In the genomic region with DNA sequence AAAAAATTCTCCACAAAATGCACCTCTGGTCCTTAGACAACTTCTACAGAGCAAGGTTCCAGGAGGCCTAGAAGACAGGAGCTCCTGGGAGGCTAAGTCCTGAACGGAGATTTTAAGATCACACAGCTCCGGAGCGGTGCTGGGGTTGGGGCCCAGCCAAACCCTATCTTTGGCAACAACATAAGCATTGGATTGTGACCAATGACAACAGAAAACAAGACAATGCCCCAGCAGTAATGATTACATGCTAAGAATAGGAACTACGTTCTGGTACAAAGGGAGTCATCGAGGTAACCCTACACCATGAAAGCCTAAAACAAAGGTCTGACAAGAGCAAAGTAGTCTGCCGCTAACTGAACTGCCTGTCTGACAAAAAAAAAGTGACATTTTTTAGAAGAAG, we compare ENCODE assay signal across 33 cellular contexts.
DNase-seq lines count a peak whose midpoint lies in the region; ATAC-seq and TF ChIP-seq lines count a peak whose summit lies in the region.
"Had no signal": no experiment of that assay in that cellular context is flagged by ENCODE, and none has a peak within 500 bp of the region (broad histone marks: within the 10 kb centered on the region; RNA-seq: fewer than 3 reads in every experiment).

No MANE protein-coding gene starts in this region.

- H3K4me1 Mint-ChIP-seq in MCF 10A (ENCODE audit: insufficient read depth, unreplicated experiment), result no peaks in the 10 kb centered on the region
- H3K4me1 Mint-ChIP-seq: activated CD8-positive, alpha-beta memory T cell treated with anti-CD3 and anti-CD28 coated beads, Interleukin-2, amount 10 ng/mL, durations not matched to agents 7 days and 5 days; activated naive CD8-positive, alpha-beta T cell treated with anti-CD3 and anti-CD28 coated beads for 36 hours; nephron progenitor cell; stimulated activated naive CD8-positive, alpha-beta T cell treated with anti-CD3 and anti-CD28 coated beads, Interleukin-15, amount 100 ng/mL, for 72 hours; T-helper 17 cell had no signal

- 40% methylated on average over 3 of the region's 6 CpGs for WGBS in mammary epithelial cell (ENCODE audit: low coverage, missing lambda C conversion rate)

- TF ChIP-seq CTCF in MCF 10A (IDR thresholded peaks at IDR 0.05; ENCODE audit: unreplicated experiment), result no peak
- TF ChIP-seq CTCF in mammary epithelial cell (conservative IDR thresholded peaks at IDR 0.05 in 1 of 2, IDR thresholded peaks at IDR 0.05 in 1 of 2; ENCODE audit: extremely low read depth in 1 of 2, insufficient read depth in 1 of 2, low read depth in 1 of 2, low read length in 2 of 2), result no peak
- no peak for TF ChIP-seq CTCF in astrocyte of the cerebellum (IDR thresholded peaks at IDR 0.05; ENCODE audit: low read depth, low read length, missing control alignments)

- dilution Hi-C loops in mammary epithelial cell (cut with HindIII; ENCODE audit: low sequenced_read_pairs), result no loop called here

- H3K36me3 ChIP-seq in mammary epithelial cell (ENCODE audit: insufficient read depth, low read length) (no peaks in the 10 kb centered on the region), skeletal muscle tissue (ENCODE audit: control insufficient read depth in 3 of 3, insufficient read depth in 3 of 3, low read length in 3 of 3) (no peaks in the 10 kb centered on the region)
- H3K36me3 ChIP-seq: esophagus muscularis mucosa, ovary, thoracic aorta had no signal

- no peak overlapping the region for H3K4me3 ChIP-seq in mammary epithelial cell (replicated peaks in 1 of 3; ENCODE audit: insufficient read depth in 1 of 3, low read depth in 2 of 3, low read length in 3 of 3)
- H3K4me3 ChIP-seq in astrocyte of the cerebellum (ENCODE audit: low read depth, low read length), result no peak overlapping the region
- H3K4me3 ChIP-seq in skeletal muscle tissue (ENCODE audit: low read length in 3 of 3), result no peak overlapping the region
- H3K4me3 ChIP-seq: dorsolateral prefrontal cortex, esophagus muscularis mucosa, K562, ovary, thoracic aorta had no signal

- no peaks in the 10 kb centered on the region for H4K20me1 ChIP-seq in mammary epithelial cell (ENCODE audit: insufficient read depth, low read length)

- CTCF ChIA-PET in MCF 10A (lab: Yijun Ruan, JAX), result interaction anchor here (0.6 kb wide), 1 partner anchor 60 kb away, joined by 3 read pairs; no protein-coding TSS in a partner anchor
- CTCF ChIA-PET in mammary epithelial cell (lab: Charles Lee; ENCODE audit: low non-redundant PET), result no interaction called here

- no peak overlapping the region for H3K4me3 Mint-ChIP-seq in MCF 10A (ENCODE audit: unreplicated experiment)
- H3K4me3 Mint-ChIP-seq: activated CD8-positive, alpha-beta memory T cell treated with anti-CD3 and anti-CD28 coated beads, Interleukin-2, amount 10 ng/mL, durations not matched to agents 7 days and 5 days; activated naive CD8-positive, alpha-beta T cell treated with anti-CD3 and anti-CD28 coated beads for 36 hours; activated T-cell treated with anti-CD3 and anti-CD28 coated beads, Interleukin-2, amount 50 U/mL, for 4 hours; CD4-positive, alpha-beta T cell; nephron progenitor cell; stimulated activated naive CD8-positive, alpha-beta T cell treated with anti-CD3 and anti-CD28 coated beads, Interleukin-15, amount 100 ng/mL, for 72 hours; T-helper 17 cell had no signal

- H3K27me3 Mint-ChIP-seq in MCF 10A (ENCODE audit: insufficient read depth, unreplicated experiment), result no peaks in the 10 kb centered on the region
- H3K27me3 Mint-ChIP-seq: activated CD8-positive, alpha-beta memory T cell treated with anti-CD3 and anti-CD28 coated beads, Interleukin-2, amount 10 ng/mL, durations not matched to agents 7 days and 5 days; activated naive CD8-positive, alpha-beta T cell treated with anti-CD3 and anti-CD28 coated beads for 36 hours; stimulated activated naive CD8-positive, alpha-beta T cell treated with anti-CD3 and anti-CD28 coated beads, Interleukin-15, amount 100 ng/mL, for 72 hours had no signal

- no peaks in the 10 kb centered on the region for H3K79me2 ChIP-seq in mammary epithelial cell (ENCODE audit: insufficient read depth, low read length)

- H2AFZ ChIP-seq in mammary epithelial cell (ENCODE audit: low read depth, low read length), result no peak overlapping the region

- H3K9ac ChIP-seq in mammary epithelial cell (ENCODE audit: insufficient read depth, low read length), result no peak overlapping the region
- peak overlapping the region in 1 of 3 donors; percentile 26 for H3K9ac ChIP-seq in skeletal muscle tissue (ENCODE audit: low read depth in 1 of 3, low read length in 3 of 3)

- no peaks in the 10 kb centered on the region for H3K36me3 Mint-ChIP-seq in MCF 10A (ENCODE audit: insufficient read depth, unreplicated experiment)
- H3K36me3 Mint-ChIP-seq: activated CD8-positive, alpha-beta memory T cell treated with anti-CD3 and anti-CD28 coated beads, Interleukin-2, amount 10 ng/mL, durations not matched to agents 7 days and 5 days; activated naive CD8-positive, alpha-beta T cell treated with anti-CD3 and anti-CD28 coated beads for 36 hours had no signal

- H3K27ac ChIP-seq in mammary epithelial cell (ENCODE audit: insufficient read depth, low read depth, low read length) (no peak overlapping the region), skeletal muscle tissue (ENCODE audit: low read depth, low read length) (peak overlapping the region; percentile 79)
- H3K27ac ChIP-seq: dorsolateral prefrontal cortex, esophagus muscularis mucosa, ovary, thoracic aorta had no signal

- intact Hi-C loops in MCF 10A (cut with micrococcal nuclease), result no loop called here
- intact Hi-C loops in mammary epithelial cell (cut with micrococcal nuclease), result no loop called here
- intact Hi-C loops in left ventricle myocardium superior (cut with micrococcal nuclease), result no loop called here

- H3K9me3 Mint-ChIP-seq in MCF 10A (ENCODE audit: unreplicated experiment), result no peaks in the 10 kb centered on the region
- H3K9me3 Mint-ChIP-seq: activated naive CD8-positive, alpha-beta T cell treated with anti-CD3 and anti-CD28 coated beads for 36 hours; activated T-cell treated with anti-CD3 and anti-CD28 coated beads, Interleukin-2, amount 50 U/mL, for 4 hours; CD4-positive, alpha-beta T cell; nephron progenitor cell; stimulated activated naive CD8-positive, alpha-beta T cell treated with anti-CD3 and anti-CD28 coated beads, Interleukin-15, amount 100 ng/mL, for 72 hours had no signal

- no peak overlapping the region for H3K4me2 ChIP-seq in mammary epithelial cell (ENCODE audit: insufficient read depth, low read depth, low read length)

- H3K9me3 ChIP-seq in mammary epithelial cell (replicated peaks; ENCODE audit: insufficient read depth, low read length), result peaks cover 6% of the 10 kb centered on the region
- H3K9me3 ChIP-seq in skeletal muscle tissue (ENCODE audit: control insufficient read depth in 3 of 3, low read length in 3 of 3), result no peaks in the 10 kb centered on the region
- H3K9me3 ChIP-seq: esophagus muscularis mucosa, ovary, thoracic aorta had no signal

- no peak overlapping the region for H3K27ac Mint-ChIP-seq in MCF 10A (ENCODE audit: low read depth, unreplicated experiment)
- H3K27ac Mint-ChIP-seq: activated CD8-positive, alpha-beta memory T cell treated with anti-CD3 and anti-CD28 coated beads, Interleukin-2, amount 10 ng/mL, durations not matched to agents 7 days and 5 days; activated naive CD8-positive, alpha-beta T cell treated with anti-CD3 and anti-CD28 coated beads for 36 hours; CD4-positive, alpha-beta T cell; nephron progenitor cell; stimulated activated naive CD8-positive, alpha-beta T cell treated with anti-CD3 and anti-CD28 coated beads, Interleukin-15, amount 100 ng/mL, for 72 hours; T-helper 17 cell had no signal

- no peaks in the 10 kb centered on the region for H3K27me3 ChIP-seq in mammary epithelial cell (ENCODE audit: insufficient read depth, low read length)
- H3K27me3 ChIP-seq in skeletal muscle tissue (ENCODE audit: control insufficient read depth in 3 of 3, insufficient read depth in 3 of 3, low read length in 3 of 3), result no peaks in the 10 kb centered on the region
- H3K27me3 ChIP-seq: dorsolateral prefrontal cortex, esophagus muscularis mucosa, ovary had no signal

- H3K4me1 ChIP-seq in mammary epithelial cell (ENCODE audit: insufficient read depth, low read length) (no peaks in the 10 kb centered on the region), skeletal muscle tissue (ENCODE audit: control insufficient read depth in 3 of 3, insufficient read depth in 3 of 3, low read length in 3 of 3) (peaks cover 0 to 18% (median 15%) of the 10 kb centered on the region in 3 donors)

- POLR2A ChIA-PET in MCF 10A (lab: Yijun Ruan, JAX), result no interaction called here

- in situ Hi-C loops in mammary epithelial cell (cut with MboI; ENCODE audit: low sequenced_read_pairs in 2 of 2), result no loop called here
- in situ Hi-C loops in astrocyte of the cerebellum (cut with HindIII; ENCODE audit: low sequenced_read_pairs), result no loop called here

- DNase-seq in MCF 10A (ENCODE audit: unreplicated experiment) (peak; percentile 66), mammary epithelial cell (no peak), astrocyte of the cerebellum (ENCODE audit: low read depth) (peak; percentile 69), left ventricle myocardium superior (peak; percentile 46), NCI-H1048 (lab: John Stamatoyannopoulos, UW) (no peak)
- DNase-seq in activated CD8-positive, alpha-beta memory T cell treated with anti-CD3 and anti-CD28 coated beads for 24 hours, result no peak
- DNase-seq: activated CD4-positive, CD25-positive, alpha-beta regulatory T cell; activated CD8-positive, alpha-beta memory T cell treated with anti-CD3 and anti-CD28 coated beads, Interleukin-2, amount 10 ng/mL, durations not matched to agents 7 days and 5 days; activated gamma-delta T cell; activated naive CD8-positive, alpha-beta T cell treated with anti-CD3 and anti-CD28 coated beads for 36 hours; activated T-cell treated with anti-CD3 and anti-CD28 coated beads, Interleukin-2, amount 50 U/mL, for 4 hours; anterior cingulate cortex; CD4-positive, alpha-beta T cell; cerebellar nuclear complex; dorsolateral prefrontal cortex; EL; foreskin fibroblast; head of caudate nucleus; NCI-H1930; NCI-H510A treated with DMSO at 0.1 percent for 48 hours; nephron progenitor cell; NK-92 treated with Interleukin-12 subunit alpha and Interleukin-12 subunit beta, amount 100 ng/mL, for 24 hours; ovary; PC-3; retina; stimulated activated CD4-positive, alpha-beta T cell treated with anti-CD3 and anti-CD28 coated beads, Interleukin-12 subunit alpha, Interleukin-12 subunit beta, amount 100 ng/mL, for 4 hours; stimulated activated CD4-positive, alpha-beta T cell treated with anti-CD3 and anti-CD28 coated beads, Interleukin-2, amount 100 ng/mL, for 48 hours; stimulated activated naive CD8-positive, alpha-beta T cell treated with anti-CD3 and anti-CD28 coated beads, Interleukin-15, amount 100 ng/mL, for 72 hours; T-helper 17 cell had no signal

- BruUV-seq in MCF 10A (replicated peaks; lab: Mats Ljungman, UMichigan) (no TSS peak), mammary epithelial cell (replicated peaks; lab: Mats Ljungman, UMichigan) (no TSS peak)

- peak; percentile 95 for ATAC-seq in left ventricle myocardium superior
- ATAC-seq: activated CD8-positive, alpha-beta memory T cell treated with anti-CD3 and anti-CD28 coated beads, Interleukin-2, amount 10 ng/mL, durations not matched to agents 7 days and 5 days; activated T-cell treated with anti-CD3 and anti-CD28 coated beads, Interleukin-2, amount 50 U/mL, for 4 hours; K562; PC-3; stimulated activated naive CD8-positive, alpha-beta T cell treated with anti-CD3 and anti-CD28 coated beads, Interleukin-15, amount 100 ng/mL, for 72 hours; T-helper 17 cell had no signal

Comparison
In these comparisons a context has a peak if more than half of its experiments do, and no peak if none do; other contexts are left out.
1. DNase-seq: peak in MCF 10A (single experiment), astrocyte of the cerebellum (single experiment) and left ventricle myocardium superior (single experiment); none in mammary epithelial cell (single experiment), NCI-H1048 (single experiment) and activated CD8-positive, alpha-beta memory T cell treated with anti-CD3 and anti-CD28 coated beads for 24 hours (single experiment).